In genomic region chr11:82671451-82671850, GRCh38 we compare ENCODE assay signal across 15 cellular contexts.
"Had no signal": no experiment of that assay in that cellular context is flagged by ENCODE, and none has a peak within 500 bp of the region (broad histone marks: within the 10 kb centered on the region; RNA-seq: fewer than 3 reads in every experiment).

No MANE protein-coding gene starts in this region.

- H3K27me3 ChIP-seq: colonic mucosa, ovary, right atrium auricular region, sigmoid colon, upper lobe of left lung, uterus had no signal

- H3K9me3 ChIP-seq: colonic mucosa, mucosa of descending colon, ovary, right atrium auricular region, sigmoid colon, upper lobe of left lung, uterus had no signal

- ATAC-seq: heart left ventricle; mucosa of descending colon; naive thymus-derived CD8-positive, alpha-beta T cell had no signal

- H3K4me1 ChIP-seq: colonic mucosa, heart left ventricle, right atrium auricular region, sigmoid colon, upper lobe of left lung, uterus had no signal

- H3K36me3 ChIP-seq: colonic mucosa, heart left ventricle, ovary, right atrium auricular region, sigmoid colon, upper lobe of left lung, uterus had no signal

- DNase-seq: colonic mucosa; dermis blood vessel endothelial cell; heart left ventricle; hippocampal formation; mucosa of descending colon; naive thymus-derived CD8-positive, alpha-beta T cell; ovary; sigmoid colon; stimulated activated CD4-positive, alpha-beta T cell treated with anti-CD3 and anti-CD28 coated beads, Interleukin-12 subunit alpha, Interleukin-12 subunit beta, amount 100 ng/mL, for 4 hours; stimulated activated naive CD4-positive, alpha-beta T cell; upper lobe of left lung; uterus had no signal

- H3K4me3 Mint-ChIP-seq: naive thymus-derived CD8-positive, alpha-beta T cell; neural crest cell had no signal

- H3K27ac Mint-ChIP-seq: naive thymus-derived CD8-positive, alpha-beta T cell had no signal

- H3K4me1 Mint-ChIP-seq: naive thymus-derived CD8-positive, alpha-beta T cell; neural crest cell had no signal

- H3K4me3 ChIP-seq: colonic mucosa, heart left ventricle, mucosa of descending colon, ovary, right atrium auricular region, sigmoid colon, skin epidermis, upper lobe of left lung, uterus had no signal

- H3K36me3 Mint-ChIP-seq: naive thymus-derived CD8-positive, alpha-beta T cell had no signal

- H3K27ac ChIP-seq: colonic mucosa, heart left ventricle, ovary, right atrium auricular region, sigmoid colon, skin epidermis, upper lobe of left lung, uterus had no signal
